19 cellular contexts compared by ENCODE assay signal in the genomic region with DNA sequence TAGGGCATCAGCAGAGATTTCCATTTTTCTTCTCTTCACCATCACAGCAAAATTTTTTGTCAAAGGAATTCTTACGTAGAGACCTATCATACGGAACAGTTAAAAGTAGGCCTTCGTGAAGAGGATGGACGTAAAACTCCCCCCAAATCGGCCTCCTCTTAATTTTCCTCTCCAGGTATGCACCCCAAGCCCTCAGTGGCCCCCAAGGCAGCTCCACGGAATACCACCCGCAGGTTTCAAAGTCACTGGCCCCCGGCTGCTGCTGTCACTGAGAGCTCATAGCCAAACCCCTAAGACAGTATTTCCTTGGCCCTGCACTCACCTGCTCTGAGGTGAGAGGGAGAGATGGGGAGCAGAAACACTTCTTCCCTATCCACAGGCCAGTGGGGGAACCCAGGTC. TPM values are rescaled to one million over a fixed set of nuclear protein-coding genes. Genes with fewer than 3 reads are reported as not detected.
A peak's percentile ranks its signal among the peaks of the same experiment; 100 is the strongest.
DNase-seq lines count a peak whose midpoint lies in the region; ATAC-seq, FAIRE-seq and TF ChIP-seq lines count a peak whose summit lies in the region.
"Had no signal": no experiment of that assay in that cellular context is flagged by ENCODE, and none has a peak within 500 bp of the region (broad histone marks: within the 10 kb centered on the region; RNA-seq: fewer than 3 reads in every experiment).

No MANE protein-coding gene starts in this region.

- H2BK20ac ChIP-seq in H1 (ENCODE audit: low read length): 0 out of 2 replicates have a peak overlapping the region, but pooled peaks have one; percentile 57

- no peaks in the 10 kb centered on the region for H3K27me3 ChIP-seq in left ventricle myocardium inferior (ENCODE audit: low read depth)
- no peaks in the 10 kb centered on the region for H3K27me3 ChIP-seq in right atrium auricular region
- H3K27me3 ChIP-seq in H1 (replicated peaks in 1 of 4; ENCODE audit: control insufficient read depth in 3 of 4, extremely low read depth in 1 of 4, insufficient read depth in 3 of 4, low read length in 3 of 4): no peaks in the 10 kb centered on the region
- no peaks in the 10 kb centered on the region for H3K27me3 ChIP-seq in Karpas-422 (ENCODE audit: low read length)
- H3K27me3 ChIP-seq in CD4-positive, alpha-beta memory T cell (ENCODE audit: insufficient read depth, low read length): no peaks in the 10 kb centered on the region
- H3K27me3 ChIP-seq: SJCRH30 had no signal

- TF ChIP-seq CTCF in left ventricle myocardium inferior (IDR thresholded peaks at IDR 0.05; ENCODE audit: borderline replicate concordance): no peak
- no peak for TF ChIP-seq CTCF in right atrium auricular region (IDR thresholded peaks at IDR 0.05)
- no peak for TF ChIP-seq CTCF in H1 (IDR thresholded peaks at IDR 0.05; ENCODE audit: control extremely low read depth in 1 of 3, insufficient read depth in 1 of 3, low read depth in 1 of 3, low read length in 3 of 3)
- no peak for TF ChIP-seq CTCF in nephron (IDR thresholded peaks at IDR 0.05; ENCODE audit: unreplicated experiment in 3 of 3)

- no peaks in the 10 kb centered on the region for H3K9me3 Mint-ChIP-seq in nephron
- no peaks in the 10 kb centered on the region for H3K9me3 Mint-ChIP-seq in CD4-positive, alpha-beta memory T cell

- no peak overlapping the region for H4K5ac ChIP-seq in H1 (ENCODE audit: insufficient read length, low read depth, low read length)

- 0 out of 2 replicates have a peak overlapping the region, but pooled peaks have one; percentile 69 for H2AK5ac ChIP-seq in H1 (ENCODE audit: low read depth, low read length)

- 80% methylated on average over 8 of the region's 8 CpGs; no CpG with 5 or more reads in 1 of the 2 experiments for WGBS in H1 (ENCODE audit: extremely low coverage in 1 of 2, insufficient coverage in 1 of 2, insufficient read length in 1 of 2, insufficient replicate concordance in 2 of 2, low coverage in 1 of 2, low lambda C conversion rate in 2 of 2, missing lambda C conversion rate in 1 of 2), 2 experiments

- H3K23ac ChIP-seq in H1 (ENCODE audit: insufficient read length): no peak overlapping the region

- H3K56ac ChIP-seq in H1 (replicated peaks; ENCODE audit: insufficient read length, low read depth, low read length): no peak overlapping the region

- peak overlapping the region; percentile 30 to 99; a peak in 3 of 4 replicates for H3K4me2 ChIP-seq in H1 (ENCODE audit: insufficient read depth in 1 of 2, low read depth in 2 of 2, low read length in 2 of 2)
- H3K4me2 ChIP-seq in Karpas-422 (ENCODE audit: low read depth, low read length, poor library complexity, severe bottlenecking): no peak overlapping the region

- intact Hi-C loops in left ventricle myocardium inferior (cut with micrococcal nuclease): no loop called here
- intact Hi-C loops in CD4-positive, alpha-beta memory T cell (cut with micrococcal nuclease): loop anchor here (5.0 kb wide), 1 partner anchor 105 kb away; no protein-coding TSS in a partner anchor

- POLR2A ChIA-PET in H1 (lab: Charles Lee; ENCODE audit: partially characterized antibody): interaction anchor here (0.7 to 17.7 kb wide), 12 partner anchors 9 to 108 kb away, joined by 3 to 108 read pairs (median 4); partner anchors contain the start of gene PODXL
- POLR2A ChIA-PET in CD4-positive, alpha-beta memory T cell (lab: Charles Lee; ENCODE audit: partially characterized antibody): no interaction called here

- no peak overlapping the region for H4K91ac ChIP-seq in H1 (replicated peaks; ENCODE audit: insufficient read length, low read length)

- H2BK15ac ChIP-seq in H1 (ENCODE audit: low read length): no peak overlapping the region

- CTCF ChIA-PET in H1 (lab: Charles Lee; ENCODE audit: partially characterized antibody): interaction anchor here (0.6 to 15.1 kb wide), 27 partner anchors 11 to 926 kb away, joined by 3 to 164 read pairs (median 15); no protein-coding TSS in a partner anchor
- CTCF ChIA-PET in CD4-positive, alpha-beta memory T cell (lab: Charles Lee; ENCODE audit: partially characterized antibody): interaction anchor here (1.2 to 2.3 kb wide), 3 partner anchors 12 to 77 kb away, joined by 4 to 5 read pairs (median 5); no protein-coding TSS in a partner anchor

- no peaks in the 10 kb centered on the region; the same call in 1 of the 2 replicates for H3K79me1 ChIP-seq in H1 (ENCODE audit: low read depth, low read length)

- no peak overlapping the region for H3K14ac ChIP-seq in H1 (ENCODE audit: insufficient read length)

- H3K4me3 Mint-ChIP-seq in nephron: peak overlapping the region; percentile 11 to 74 (median 61)
- no peak overlapping the region for H3K4me3 Mint-ChIP-seq in CD4-positive, alpha-beta memory T cell

- H3K9ac ChIP-seq in H1 (replicated peaks in 1 of 4; ENCODE audit: extremely low read depth in 1 of 4, low read depth in 3 of 4, low read length in 3 of 4) (no peak overlapping the region), Karpas-422 (ENCODE audit: low read length) (no peak overlapping the region)
- H3K9ac ChIP-seq: GM23248 had no signal

- no peak for TF ChIP-seq RAD21 in H1 (IDR thresholded peaks at IDR 0.05 in 1 of 2, conservative IDR thresholded peaks at IDR 0.05 in 1 of 2; ENCODE audit: low read depth in 2 of 2, low read length in 2 of 2)

- H2BK5ac ChIP-seq in H1 (ENCODE audit: low read depth, low read length): 0 out of 2 replicates have a peak overlapping the region, but pooled peaks have one; percentile 20

- H3K27ac Mint-ChIP-seq in nephron: peak overlapping the region in 1 of 3 experiments; percentile 42
- no peak overlapping the region for H3K27ac Mint-ChIP-seq in CD4-positive, alpha-beta memory T cell

- H4K20me1 ChIP-seq in H1 (replicated peaks in 1 of 2; ENCODE audit: control insufficient read depth in 1 of 2, insufficient read depth in 2 of 2, low read length in 2 of 2) (peaks cover 72 to 76% of the 10 kb centered on the region in 2 experiments), Karpas-422 (ENCODE audit: insufficient read depth, low read depth, low read length) (0 out of 2 replicates have a peak, but pooled peaks cover 6% of the 10 kb centered on the region)

- H3K79me2 ChIP-seq in H1 (ENCODE audit: control insufficient read depth in 1 of 2, insufficient read depth in 2 of 2, low read length in 2 of 2): peaks cover 91 to 100% of the 10 kb centered on the region in 2 experiments
- H3K79me2 ChIP-seq in Karpas-422 (ENCODE audit: low read length): no peaks in the 10 kb centered on the region

- no peak for FAIRE-seq in H1 (lab: Jason Lieb, UNC)
- FAIRE-seq: GM18507, RCC 7860 had no signal

- TF ChIP-seq POLR2A in H1 (IDR thresholded peaks at IDR 0.05; ENCODE audit: control extremely low read depth in 1 of 2, low read depth in 2 of 2, low read length in 2 of 2): no peak

- H3K4me1 ChIP-seq in left ventricle myocardium inferior: peaks cover 96% of the 10 kb centered on the region
- peaks cover 0 to 53% of the 10 kb centered on the region in 2 donors for H3K4me1 ChIP-seq in right atrium auricular region
- peaks cover 36 to 85% (median 58%) of the 10 kb centered on the region in 4 experiments for H3K4me1 ChIP-seq in H1 (replicated peaks in 1 of 4; ENCODE audit: control insufficient read depth in 3 of 4, insufficient read depth in 4 of 4, low read length in 3 of 4)
- H3K4me1 ChIP-seq in Karpas-422 (ENCODE audit: low read length): no peaks in the 10 kb centered on the region
- no peaks in the 10 kb centered on the region for H3K4me1 ChIP-seq in CD4-positive, alpha-beta memory T cell (ENCODE audit: insufficient read depth, low read length)

- no peak overlapping the region for H3K4me3 ChIP-seq in left ventricle myocardium inferior
- H3K4me3 ChIP-seq in right atrium auricular region: no peak overlapping the region
- H3K4me3 ChIP-seq in H1 (ENCODE audit: extremely low read depth in 1 of 4, insufficient read depth in 2 of 4, low read depth in 3 of 4, low read length in 4 of 4): peak overlapping the region in 1 of 4 experiments; percentile 34; a peak in 1 of 8 replicates
- H3K4me3 ChIP-seq in Karpas-422 (ENCODE audit: low read length): no peak overlapping the region
- H3K4me3 ChIP-seq in CD4-positive, alpha-beta memory T cell (ENCODE audit: low read length in 2 of 2): no peak overlapping the region
- H3K4me3 ChIP-seq: GM23248, SJCRH30 had no signal

- no peak for TF ChIP-seq EP300 in H1 (IDR thresholded peaks at IDR 0.05; ENCODE audit: borderline replicate concordance in 1 of 2, low read depth in 2 of 2, low read length in 2 of 2)

- H3K23me2 ChIP-seq in H1 (ENCODE audit: low read depth, low read length): peaks cover 2% of the 10 kb centered on the region

- H3K9me3 ChIP-seq in left ventricle myocardium inferior (replicated peaks): no peaks in the 10 kb centered on the region
- no peaks in the 10 kb centered on the region for H3K9me3 ChIP-seq in right atrium auricular region
- H3K9me3 ChIP-seq in H1 (ENCODE audit: insufficient read depth in 2 of 2, low read depth in 1 of 2, low read length in 1 of 2): no peaks in the 10 kb centered on the region
- H3K9me3 ChIP-seq in Karpas-422 (ENCODE audit: low read length): no peaks in the 10 kb centered on the region
- no peaks in the 10 kb centered on the region for H3K9me3 ChIP-seq in CD4-positive, alpha-beta memory T cell (ENCODE audit: control insufficient read depth in 1 of 2, low read length in 2 of 2)
- H3K9me3 ChIP-seq: SJCRH30 had no signal

- H2AFZ ChIP-seq in H1 (ENCODE audit: low read length) (no peak overlapping the region), Karpas-422 (ENCODE audit: low read length) (no peak overlapping the region)
- H2AFZ ChIP-seq: GM23248 had no signal

- no peak overlapping the region for H4K8ac ChIP-seq in H1 (ENCODE audit: extremely low read depth, insufficient read depth, low read length)

- no peak overlapping the region for H3K18ac ChIP-seq in H1 (ENCODE audit: extremely low read depth, low read length)

- H3K27ac ChIP-seq in left ventricle myocardium inferior (replicated peaks) (peak overlapping the region; percentile 38), right atrium auricular region (no peak overlapping the region), H1 (ENCODE audit: low read depth, low read length) (0 out of 2 replicates have a peak overlapping the region, but pooled peaks have one; percentile 20), Karpas-422 (ENCODE audit: low read length) (no peak overlapping the region)
- no peak overlapping the region for H3K27ac ChIP-seq in CD4-positive, alpha-beta memory T cell (ENCODE audit: low read depth, low read length)
- H3K27ac ChIP-seq: GM23248, SJCRH30 had no signal

- ATAC-seq in HG03521 (IDR thresholded peaks at IDR 0.05; ENCODE audit: unreplicated experiment): no peak
- ATAC-seq: SK-N-SH treated with all-trans-retinoic acid at 6 μM for 48 hours had no signal

- H3K27me3 Mint-ChIP-seq in nephron (ENCODE audit: low read depth): peaks cover 8% of the 10 kb centered on the region
- H3K27me3 Mint-ChIP-seq in CD4-positive, alpha-beta memory T cell: peaks cover 0 to 5% of the 10 kb centered on the region in 2 donors

- no peak overlapping the region for H2BK120ac ChIP-seq in H1 (replicated peaks; ENCODE audit: low read depth, low read length)

- H3K4ac ChIP-seq in H1 (replicated peaks; ENCODE audit: insufficient read length, low read depth, low read length): no peak overlapping the region

- no peaks in the 10 kb centered on the region for H3K36me3 ChIP-seq in left ventricle myocardium inferior
- no peaks in the 10 kb centered on the region for H3K36me3 ChIP-seq in right atrium auricular region
- peaks cover 7 to 89% (median 24%) of the 10 kb centered on the region in 4 experiments; a peak in 6 of 8 replicates for H3K36me3 ChIP-seq in H1 (ENCODE audit: control insufficient read depth in 2 of 4, insufficient read depth in 4 of 4, low read length in 3 of 4)
- H3K36me3 ChIP-seq in Karpas-422 (ENCODE audit: insufficient read depth, low read length): no peaks in the 10 kb centered on the region
- H3K36me3 ChIP-seq in CD4-positive, alpha-beta memory T cell (ENCODE audit: insufficient read depth, low read length): no peaks in the 10 kb centered on the region

- peaks cover 9% of the 10 kb centered on the region for H3K36me3 Mint-ChIP-seq in nephron (ENCODE audit: low read depth)
- no peaks in the 10 kb centered on the region for H3K36me3 Mint-ChIP-seq in CD4-positive, alpha-beta memory T cell

- no peak for DNase-seq in left ventricle myocardium inferior
- DNase-seq in right atrium auricular region (ENCODE audit: low spot score): no peak
- DNase-seq in H1 (ENCODE audit: low read depth in 1 of 2, low spot score in 2 of 2): no peak
- no peak for DNase-seq in Karpas-422
- no peak for DNase-seq in CD4-positive, alpha-beta memory T cell
- DNase-seq: GM23248, HCEC 1CT, NCI-H1092 treated with DMSO at 0.1 percent for 48 hours, NCI-H1436 treated with DMSO at 0.1 percent for 48 hours, NCI-H187 treated with DMSO at 0.1 percent for 48 hours, NCI-H2107, NCI-H524, NCI-H748 treated with DMSO at 0.1 percent for 48 hours, SJCRH30 had no signal

- H2BK12ac ChIP-seq in H1 (ENCODE audit: low read depth, low read length): no peak overlapping the region

- peaks cover 8% of the 10 kb centered on the region for H3K4me1 Mint-ChIP-seq in nephron
- H3K4me1 Mint-ChIP-seq in CD4-positive, alpha-beta memory T cell: peaks cover 0 to 8% (median 5%) of the 10 kb centered on the region in 4 donors

- no peaks in the 10 kb centered on the region for H3K9me2 ChIP-seq in Karpas-422 (replicated peaks; ENCODE audit: insufficient read depth, low read length)

RNA-seq across cellular contexts. Expression of gene PODXL, which starts 8.8 kb away (rescaled TPM):
- total RNA-seq in left ventricle myocardium inferior (67.4 TPM), right atrium auricular region (100 to 1,000 TPM in 1 of 2 donors, 10 to 100 TPM in 1; 47.6 to 144 TPM)
- 925 and 945 TPM in 2 replicates for total RNA-seq in H1 (2021; fragmentation: NEBNext Ultra II Directional; extraction: Animal tissue kit (Norgen Biotek cat#: 25700))
- 638 and 872 TPM in 2 replicates for polyA plus RNA-seq in H1 (2011; rRNA removed)
- polyA plus RNA-seq in H1 (2011; cell fraction: cytosol; rRNA removed): 613 TPM
- 1,168 TPM for polyA plus RNA-seq in H1 (2011; cell fraction: nucleus; rRNA removed)
- 630 to 776 TPM (median 695 TPM) in 4 replicates for polyA plus RNA-seq in H1 (2012, experiment 1 of 2)
- 245 TPM for polyA plus RNA-seq in H1 (2012, experiment 2 of 2)
- polyA plus RNA-seq in H1 (2013, experiment 1 of 2): 1,216 TPM
- 1,270 TPM for polyA plus RNA-seq in H1 (2013, experiment 2 of 2)
- polyA minus RNA-seq in H1 (2011; rRNA and poly(A)+ RNA removed): 937 and 993 TPM in 2 replicates
- 707 TPM for polyA minus RNA-seq in H1 (2011; cell fraction: cytosol; rRNA and poly(A)+ RNA removed)
- 436 TPM for polyA minus RNA-seq in H1 (2011; cell fraction: nucleus; rRNA and poly(A)+ RNA removed)
- 1.5 and 3.4 TPM in 2 replicates for total RNA-seq in Karpas-422 (2014; rRNA removed; shearing (Covaris generic); ENCODE audit: low replicate concordance)
- total RNA-seq in CD4-positive, alpha-beta memory T cell: 1 to 10 TPM; 1.1 to 1.3 TPM
- 1 to 10 TPM in 1 of 2 donors, under 1 TPM in 1; 0.47 to 1.2 TPM for polyA plus RNA-seq in CD4-positive, alpha-beta memory T cell

Comparison
In these comparisons a context has a peak if more than half of its experiments do, and no peak if none do; other contexts are left out.
1. H3K27ac ChIP-seq: peak in left ventricle myocardium inferior (single experiment) and H1 (single experiment); none in right atrium auricular region (0 of 2), Karpas-422 (single experiment) and CD4-positive, alpha-beta memory T cell (single experiment).
2. H3K4me3 Mint-ChIP-seq: peak in nephron (3 of 3); none in CD4-positive, alpha-beta memory T cell (0 of 8).
3. RNA of gene PODXL, which starts 8.8 kb away (total RNA-seq): 925 to 945 TPM in H1, 47.6 to 144 TPM in right atrium auricular region and 67.4 TPM in left ventricle myocardium inferior (single experiment); 1.5 to 3.4 TPM in Karpas-422 and 1.1 to 1.3 TPM in CD4-positive, alpha-beta memory T cell; every median in the first group is over 10 times any median in the second.